26 cellular contexts compared by ENCODE assay signal in the genomic region with DNA sequence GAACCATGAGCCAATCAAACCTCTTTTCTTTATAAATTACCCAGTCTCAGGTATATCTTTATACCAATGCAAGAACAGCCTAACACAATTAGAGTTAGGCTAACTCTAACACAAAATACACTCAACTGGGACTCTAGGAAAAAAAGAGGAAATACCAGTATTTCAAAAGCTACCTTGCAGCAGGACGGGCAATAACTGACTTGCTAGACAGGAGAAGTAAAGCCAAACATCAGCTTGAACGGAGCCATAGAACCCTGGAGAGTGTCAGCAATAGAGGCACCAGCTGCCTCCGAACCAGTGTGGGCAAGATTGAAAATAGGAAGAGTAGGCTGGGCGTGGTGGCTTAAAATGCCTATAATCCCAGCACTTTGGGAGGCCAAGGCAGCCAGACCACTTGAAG.
"Had no signal": no experiment of that assay in that cellular context is flagged by ENCODE, and none has a peak within 500 bp of the region (broad histone marks: within the 10 kb centered on the region; RNA-seq: fewer than 3 reads in every experiment).

No MANE protein-coding gene starts in this region.

- DNase-seq: activated CD4-positive, alpha-beta memory T cell treated with anti-CD3 and anti-CD28 coated beads, Interleukin-2, amount 10 ng/mL, durations not matched to agents 7 days and 5 days; activated CD4-positive, alpha-beta T cell treated with anti-CD3 and anti-CD28 coated beads, Interleukin-2, amount 10 ng/mL, durations not matched to agents 24 days and 14 days; activated CD4-positive, CD25-positive, alpha-beta regulatory T cell treated with anti-CD3 and anti-CD28 coated beads, Interleukin-2, amount 50 U/mL, for 72 hours; activated CD8-positive, alpha-beta memory T cell treated with anti-CD3 and anti-CD28 coated beads, Interleukin-2, amount 50 U/mL, for 48 hours; activated gamma-delta T cell; activated naive CD4-positive, alpha-beta T cell treated with anti-CD3 and anti-CD28 coated beads, Interleukin-2, amount 10 ng/mL, durations not matched to agents 7 days and 5 days; activated T-cell treated with anti-CD3 and anti-CD28 coated beads, Interleukin-2, amount 50 U/mL, for 24 hours; amniotic stem cell; brain microvascular endothelial cell; caudate nucleus; effector CD4-positive, alpha-beta T cell; foreskin keratinocyte; heart left ventricle; hypothalamus; immature natural killer cell; kidney; left colon; mammary epithelial cell; nephron progenitor cell; pancreas; retina; stimulated activated CD4-positive, alpha-beta T cell treated with anti-CD3 and anti-CD28 coated beads, Interleukin-12 subunit alpha, Interleukin-12 subunit beta, amount 100 ng/mL, for 4 hours; stimulated activated CD4-positive, alpha-beta T cell treated with anti-CD3 and anti-CD28 coated beads, Interleukin-4, amount 100 ng/mL, for 1 hour; stimulated activated naive CD8-positive, alpha-beta T cell treated with anti-CD3 and anti-CD28 coated beads, Interleukin-15, Interleukin-2, amounts not matched to agents 100 U/mL and 50 U/mL, for 24 hours; uterus had no signal

- ATAC-seq: foreskin keratinocyte; heart left ventricle; left colon; pancreas; sciatic nerve; stimulated activated naive CD8-positive, alpha-beta T cell treated with anti-CD3 and anti-CD28 coated beads, Interleukin-15, Interleukin-2, amounts not matched to agents 100 U/mL and 50 U/mL, for 24 hours had no signal
